Comparison of ENCODE assay signal across 21 cellular contexts in genomic region chr6:16840725-16841124, GRCh38.
DNase-seq lines count a peak whose midpoint lies in the region; ATAC-seq and TF ChIP-seq lines count a peak whose summit lies in the region.
"Had no signal": no experiment of that assay in that cellular context is flagged by ENCODE, and none has a peak within 500 bp of the region (broad histone marks: within the 10 kb centered on the region; RNA-seq: fewer than 3 reads in every experiment).

No MANE protein-coding gene starts in this region.

- intact Hi-C loops in IMR-90 (cut with micrococcal nuclease): loop anchor here (10.0 kb wide), 1 partner anchor 124 kb away; no protein-coding TSS in a partner anchor
- intact Hi-C loops in activated CD4-positive, alpha-beta T cell treated with anti-CD3 and anti-CD28 coated beads for 36 hours (cut with DNase I, micrococcal nuclease): no loop called here

- TF ChIP-seq CTCF in GM12865 (IDR thresholded peaks at IDR 0.05; ENCODE audit: insufficient read depth, low read depth, low read length, missing control alignments) (no peak), IMR-90 (conservative IDR thresholded peaks at IDR 0.05; ENCODE audit: low read depth, low read length) (no peak), type B pancreatic cell (conservative IDR thresholded peaks at IDR 0.05) (no peak)

- H2BK120ac ChIP-seq in IMR-90 (ENCODE audit: low read depth, low read length) (no peak overlapping the region), mesenchymal stem cell (ENCODE audit: low read depth, low read length) (no peak overlapping the region)

- 0 out of 2 replicates have a peak, but pooled peaks cover 3% of the 10 kb centered on the region for H3K9me1 ChIP-seq in IMR-90 (ENCODE audit: insufficient read depth, low read length)

- H3K27me3 ChIP-seq in IMR-90 (ENCODE audit: control insufficient read depth, insufficient read depth, low read length): no peaks in the 10 kb centered on the region
- H3K27me3 ChIP-seq in mesenchymal stem cell (ENCODE audit: control insufficient read depth in 1 of 2, insufficient read depth in 1 of 2, low read length in 2 of 2): no peaks in the 10 kb centered on the region
- H3K27me3 ChIP-seq: esophagus squamous epithelium, upper lobe of left lung had no signal

- TF ChIP-seq POLR2A in IMR-90 (IDR thresholded peaks at IDR 0.05; ENCODE audit: low read depth, low read length): no peak

- H3K14ac ChIP-seq in IMR-90 (replicated peaks; ENCODE audit: low read depth, low read length) (no peak overlapping the region), mesenchymal stem cell (ENCODE audit: low read length in 2 of 2) (no peak overlapping the region)

- dilution Hi-C loops in IMR-90 (cut with HindIII; ENCODE audit: low sequenced_read_pairs, unreplicated experiment): no loop called here

- H3K9ac ChIP-seq in IMR-90 (ENCODE audit: low read depth, low read length) (no peak overlapping the region), mesenchymal stem cell (ENCODE audit: low read length) (no peak overlapping the region)
- H3K9ac ChIP-seq: parathyroid adenoma had no signal

- H2AK5ac ChIP-seq in IMR-90 (ENCODE audit: low read depth, low read length): 0 out of 2 replicates have a peak overlapping the region, but pooled peaks have one; percentile 19
- H2AK5ac ChIP-seq in mesenchymal stem cell (ENCODE audit: low read length, severe bottlenecking): no peak overlapping the region

- peaks cover 34% of the 10 kb centered on the region for H3K4me1 Mint-ChIP-seq in activated CD4-positive, alpha-beta T cell treated with anti-CD3 and anti-CD28 coated beads for 36 hours
- peaks cover 39% of the 10 kb centered on the region for H3K4me1 Mint-ChIP-seq in type B pancreatic cell (ENCODE audit: unreplicated experiment)

- no peak overlapping the region for H3K4me2 ChIP-seq in IMR-90 (ENCODE audit: low read depth, low read length)
- no peak overlapping the region for H3K4me2 ChIP-seq in mesenchymal stem cell (ENCODE audit: low read length, poor library complexity, severe bottlenecking)

- DNase-seq in GM12865 (ENCODE audit: low read depth): peak; percentile 71
- no peak for DNase-seq in IMR-90
- DNase-seq in mesenchymal stem cell: no peak
- no peak for DNase-seq in activated CD4-positive, alpha-beta T cell treated with anti-CD3 and anti-CD28 coated beads for 36 hours
- DNase-seq in NCI-H510A (lab: John Stamatoyannopoulos, UW): no peak
- DNase-seq in type B pancreatic cell (ENCODE audit: extremely low spot score, unreplicated experiment): no peak
- DNase-seq: activated CD4-positive, CD25-positive, alpha-beta regulatory T cell treated with anti-CD3 and anti-CD28 coated beads, Interleukin-2, amount 50 U/mL, for 72 hours; activated naive CD4-positive, alpha-beta T cell treated with anti-CD3 and anti-CD28 coated beads, Interleukin-2, amount 50 U/mL, for 16 hours; esophagus squamous epithelium; H9; Karpas-422; kidney glomerular epithelial cell; mucosa of descending colon; NCI-H226; Right ventricle myocardium superior; T-helper 17 cell; upper lobe of left lung had no signal

- ATAC-seq in GM21367 (IDR thresholded peaks at IDR 0.05; ENCODE audit: unreplicated experiment) (peak; percentile 47), IMR-90 (ENCODE audit: low read depth) (no peak), GM18520 (IDR thresholded peaks at IDR 0.05; ENCODE audit: unreplicated experiment) (no peak)
- ATAC-seq in activated CD4-positive, alpha-beta T cell treated with anti-CD3 and anti-CD28 coated beads for 36 hours: no peak
- ATAC-seq: mucosa of descending colon, T-helper 17 cell had no signal

- TF ChIP-seq RAD21 in IMR-90 (IDR thresholded peaks at IDR 0.05; ENCODE audit: low read length): no peak

- H2BK5ac ChIP-seq in IMR-90 (ENCODE audit: low read depth, low read length, poor library complexity, severe bottlenecking): no peak overlapping the region
- H2BK5ac ChIP-seq in mesenchymal stem cell (ENCODE audit: low read depth, low read length, poor library complexity, severe bottlenecking): no peak overlapping the region

- H3K36me3 ChIP-seq in IMR-90 (ENCODE audit: control insufficient read depth, insufficient read depth, low read length): no peaks in the 10 kb centered on the region
- H3K36me3 ChIP-seq in mesenchymal stem cell (ENCODE audit: control insufficient read depth in 1 of 2, insufficient read depth in 2 of 2, low read depth in 1 of 2, low read length in 2 of 2): no peaks in the 10 kb centered on the region
- H3K36me3 ChIP-seq: esophagus squamous epithelium, upper lobe of left lung had no signal

- BruUV-seq in IMR-90 (replicated peaks; lab: Mats Ljungman, UMichigan): no TSS peak

- H4K91ac ChIP-seq in IMR-90 (ENCODE audit: insufficient read depth, low read depth, low read length) (no peak overlapping the region), mesenchymal stem cell (ENCODE audit: low read length) (peak overlapping the region; percentile 11)

- H3K4me3 ChIP-seq in GM12865 (ENCODE audit: low read depth, low read length) (no peak overlapping the region), IMR-90 (ENCODE audit: insufficient read depth, low read depth, low read length) (no peak overlapping the region), mesenchymal stem cell (ENCODE audit: insufficient read depth in 1 of 2, low read depth in 1 of 2, low read length in 2 of 2) (no peak overlapping the region)
- H3K4me3 ChIP-seq: esophagus squamous epithelium, mucosa of descending colon, upper lobe of left lung had no signal

- no peak overlapping the region for H3K56ac ChIP-seq in IMR-90 (ENCODE audit: extremely low read depth, insufficient read depth, low read length)

- POLR2A ChIA-PET in IMR-90 (lab: Charles Lee; ENCODE audit: unreplicated experiment): no interaction called here
- POLR2A ChIA-PET in activated CD4-positive, alpha-beta T cell treated with anti-CD3 and anti-CD28 coated beads for 36 hours (lab: Charles Lee): no interaction called here

- no peak overlapping the region for H3K27ac Mint-ChIP-seq in activated CD4-positive, alpha-beta T cell treated with anti-CD3 and anti-CD28 coated beads for 36 hours
- H3K27ac Mint-ChIP-seq in type B pancreatic cell: no peak overlapping the region
- H3K27ac Mint-ChIP-seq: T-helper 17 cell had no signal

- no peaks in the 10 kb centered on the region for H4K20me1 ChIP-seq in IMR-90 (ENCODE audit: insufficient read depth, low read length)

- no peak overlapping the region for H4K8ac ChIP-seq in IMR-90 (ENCODE audit: low read depth in 2 of 2, low read length in 2 of 2)
- peak overlapping the region; percentile 17 for H4K8ac ChIP-seq in mesenchymal stem cell (ENCODE audit: low read length)

- no peaks in the 10 kb centered on the region for H3K9me3 ChIP-seq in IMR-90 (ENCODE audit: control insufficient read depth, insufficient read depth, low read length)
- no peaks in the 10 kb centered on the region for H3K9me3 ChIP-seq in mesenchymal stem cell (ENCODE audit: control insufficient read depth, low read length)
- H3K9me3 ChIP-seq: esophagus squamous epithelium, mucosa of descending colon, upper lobe of left lung had no signal

- CTCF ChIA-PET in IMR-90 (lab: Yijun Ruan, JAX): no interaction called here
- CTCF ChIA-PET in activated CD4-positive, alpha-beta T cell treated with anti-CD3 and anti-CD28 coated beads for 36 hours (lab: Charles Lee): no interaction called here

- no peak overlapping the region for H2AK9ac ChIP-seq in IMR-90 (replicated peaks; ENCODE audit: low read depth, low read length, poor library complexity)

- H3K23ac ChIP-seq in IMR-90 (ENCODE audit: low read depth, low read length): no peak overlapping the region
- no peak overlapping the region for H3K23ac ChIP-seq in mesenchymal stem cell (ENCODE audit: low read length in 2 of 2)

- H2BK15ac ChIP-seq in IMR-90 (ENCODE audit: low read depth, low read length): no peak overlapping the region
- peak overlapping the region; percentile 63 for H2BK15ac ChIP-seq in mesenchymal stem cell (ENCODE audit: low read depth, poor library complexity, severe bottlenecking)

- H3K18ac ChIP-seq in IMR-90 (ENCODE audit: low read depth, low read length): no peak overlapping the region
- H3K18ac ChIP-seq in mesenchymal stem cell (ENCODE audit: low read depth in 1 of 2, low read length in 2 of 2): no peak overlapping the region

- no peak overlapping the region for H2BK12ac ChIP-seq in mesenchymal stem cell (ENCODE audit: low read length in 2 of 2)

- WGBS in IMR-90 (ENCODE audit: extremely low coverage in 2 of 2, insufficient read length in 1 of 2), 2 experiments: no CpG with 5 or more reads among the region's 2 CpGs
- 100% methylated on average over 2 of the region's 2 CpGs for WGBS in mesenchymal stem cell

- no peaks in the 10 kb centered on the region for H3K79me1 ChIP-seq in IMR-90 (ENCODE audit: low read depth in 1 of 2, low read length in 2 of 2)
- no peaks in the 10 kb centered on the region for H3K79me1 ChIP-seq in mesenchymal stem cell (replicated peaks; ENCODE audit: low read length, poor library complexity, severe bottlenecking)

- H3K9me3 Mint-ChIP-seq in activated CD4-positive, alpha-beta T cell treated with anti-CD3 and anti-CD28 coated beads for 36 hours (ENCODE audit: low read depth): no peaks in the 10 kb centered on the region
- H3K9me3 Mint-ChIP-seq in type B pancreatic cell: no peaks in the 10 kb centered on the region
- H3K9me3 Mint-ChIP-seq: brain, H9 had no signal

- H2BK20ac ChIP-seq in IMR-90 (ENCODE audit: low read depth, low read length): no peak overlapping the region

- H3K27me3 Mint-ChIP-seq in activated CD4-positive, alpha-beta T cell treated with anti-CD3 and anti-CD28 coated beads for 36 hours: peaks cover 4% of the 10 kb centered on the region
- peaks cover 3% of the 10 kb centered on the region for H3K27me3 Mint-ChIP-seq in type B pancreatic cell
- H3K27me3 Mint-ChIP-seq: brain had no signal

- H3K4me1 ChIP-seq in IMR-90 (ENCODE audit: control insufficient read depth, insufficient read depth, low read length) (peaks cover 8% of the 10 kb centered on the region), mesenchymal stem cell (ENCODE audit: control insufficient read depth, insufficient read depth, low read depth, low read length) (no peaks in the 10 kb centered on the region)
- H3K4me1 ChIP-seq: parathyroid adenoma had no signal

- in situ Hi-C loops in IMR-90 (cut with MboI; ENCODE audit: low sequenced_read_pairs): no loop called here

- H4K5ac ChIP-seq in IMR-90 (ENCODE audit: low read depth, low read length): no peak overlapping the region

- H3K4me3 Mint-ChIP-seq in activated CD4-positive, alpha-beta T cell treated with anti-CD3 and anti-CD28 coated beads for 36 hours: no peak overlapping the region
- H3K4me3 Mint-ChIP-seq in type B pancreatic cell: no peak overlapping the region
- H3K4me3 Mint-ChIP-seq: brain, H9, T-helper 17 cell had no signal

- H3K36me3 Mint-ChIP-seq in activated CD4-positive, alpha-beta T cell treated with anti-CD3 and anti-CD28 coated beads for 36 hours (ENCODE audit: low read depth): no peaks in the 10 kb centered on the region
- H3K36me3 Mint-ChIP-seq in type B pancreatic cell: no peaks in the 10 kb centered on the region
- H3K36me3 Mint-ChIP-seq: brain had no signal

- H3K27ac ChIP-seq in IMR-90 (ENCODE audit: insufficient read depth, low read length) (no peak overlapping the region), mesenchymal stem cell (ENCODE audit: low read length, poor library complexity, severe bottlenecking) (no peak overlapping the region)
- H3K27ac ChIP-seq: esophagus squamous epithelium, parathyroid adenoma, upper lobe of left lung had no signal

- H3K4ac ChIP-seq in IMR-90 (ENCODE audit: low read depth, low read length) (no peak overlapping the region), mesenchymal stem cell (ENCODE audit: low read depth in 1 of 2, low read length in 2 of 2) (no peak overlapping the region)

- H2AFZ ChIP-seq in IMR-90 (replicated peaks; ENCODE audit: low read length, poor library complexity) (peak overlapping the region; percentile 12), mesenchymal stem cell (ENCODE audit: low read depth, low read length) (no peak overlapping the region)
- H2AFZ ChIP-seq: parathyroid adenoma had no signal
